8 cellular contexts compared by ENCODE assay signal in genomic region chr19:14118165-14119051, GRCh38. TPM values are rescaled to one million over a fixed set of nuclear protein-coding genes. Genes with fewer than 3 reads are reported as not detected.
DNase-seq lines count a peak whose midpoint lies in the region; ATAC-seq and TF ChIP-seq lines count a peak whose summit lies in the region.

No MANE protein-coding gene starts in this region.

- DNase-seq in CD8-positive, alpha-beta T cell, result peak in 5 of 7 experiments; percentile 19 to 78 (median 49)
- DNase-seq in MV-4-11 (lab: John Stamatoyannopoulos, UW) (peak; percentile 98), WERI-Rb-1 (peak; percentile 72), lower leg skin (ENCODE audit: low spot score in 2 of 2) (peak; percentile 89 to 98), GM13977 (ENCODE audit: low spot score) (no peak)
- peak; percentile 52 for DNase-seq in stimulated activated CD8-positive, alpha-beta memory T cell treated with anti-CD3 and anti-CD28 coated beads, Interleukin-4, amount 100 ng/mL, for 48 hours

- TF ChIP-seq CTCF in CD8-positive, alpha-beta T cell (IDR thresholded peaks at IDR 0.05), result no peak
- TF ChIP-seq CTCF in WERI-Rb-1 (IDR thresholded peaks at IDR 0.05; ENCODE audit: low read depth, low read length), result no peak
- no peak for TF ChIP-seq CTCF in lower leg skin (IDR thresholded peaks at IDR 0.05)
- TF ChIP-seq CTCF in GM13977 (IDR thresholded peaks at IDR 0.05; ENCODE audit: extremely low read depth, insufficient read depth, missing control alignments), result no peak

- H3K27me3 ChIP-seq in CD8-positive, alpha-beta T cell (ENCODE audit: insufficient read depth, low read length), result no peaks in the 10 kb centered on the region
- H3K27me3 ChIP-seq in WERI-Rb-1 (ENCODE audit: insufficient read depth, low read depth, severe bottlenecking) (no peaks in the 10 kb centered on the region), duodenal mucosa (ENCODE audit: control insufficient read depth in 1 of 2, insufficient read depth in 2 of 2, low read length in 2 of 2) (no peaks in the 10 kb centered on the region)

- peak in 1 of 2 donors; percentile 4 for TF ChIP-seq POLR2A in lower leg skin (IDR thresholded peaks at IDR 0.05)

- WGBS in lower leg skin, 2 donors, result 1 to 4% methylated on average over 17 to 22 of the region's 61 CpGs

- H3K36me3 ChIP-seq in CD8-positive, alpha-beta T cell (ENCODE audit: insufficient read depth, low read length), result no peaks in the 10 kb centered on the region
- peaks cover 22% of the 10 kb centered on the region for H3K36me3 ChIP-seq in WERI-Rb-1
- H3K36me3 ChIP-seq in duodenal mucosa (ENCODE audit: control insufficient read depth in 1 of 2, insufficient read depth in 2 of 2, low read length in 2 of 2), result no peaks in the 10 kb centered on the region

- H3K27me3 Mint-ChIP-seq in CD8-positive, alpha-beta T cell (ENCODE audit: low read depth), result no peaks in the 10 kb centered on the region

- peaks cover 38% of the 10 kb centered on the region for H3K4me1 Mint-ChIP-seq in CD8-positive, alpha-beta T cell (ENCODE audit: low read depth)

- H3K4me3 Mint-ChIP-seq in CD8-positive, alpha-beta T cell, result peak overlapping the region; percentile 93

- POLR2A ChIA-PET in CD8-positive, alpha-beta T cell (lab: Charles Lee), result interaction anchor here (0.5 to 1.3 kb wide), 5 partner anchors 13 to 36 kb away, joined by 3 to 13 read pairs (median 3); partner anchors contain the start of gene ASF1B

- peak overlapping the region; percentile 75 to 90 for H3K9ac ChIP-seq in duodenal mucosa (ENCODE audit: low read depth in 1 of 2, low read length in 2 of 2)

- ATAC-seq in CD8-positive, alpha-beta T cell, result peak; percentile 16
- peak; percentile 6 for ATAC-seq in GM21526 (IDR thresholded peaks at IDR 0.05; ENCODE audit: low FRiP score, unreplicated experiment)

- H3K4me3 ChIP-seq in CD8-positive, alpha-beta T cell (ENCODE audit: low read depth, low read length), result peak overlapping the region; percentile 67
- H3K4me3 ChIP-seq in WERI-Rb-1 (ENCODE audit: low read depth, low read length) (peak overlapping the region; percentile 52), duodenal mucosa (ENCODE audit: low read depth in 1 of 2, low read length in 2 of 2) (peak overlapping the region; percentile 74 to 78), lower leg skin (ENCODE audit: low read depth, poor library complexity, severe bottlenecking) (peak overlapping the region; percentile 36)

- in situ Hi-C loops in GM13977 (cut with MboI; ENCODE audit: low pct_unique_long_range_greater_than_20kb, low sequenced_read_pairs, unreplicated experiment), result no loop called here

- H3K4me1 ChIP-seq in CD8-positive, alpha-beta T cell (ENCODE audit: insufficient read depth, low read length), result peaks cover 36% of the 10 kb centered on the region
- peaks cover 34 to 37% of the 10 kb centered on the region in 2 donors for H3K4me1 ChIP-seq in duodenal mucosa (ENCODE audit: control insufficient read depth in 1 of 2, insufficient read depth in 2 of 2, low read length in 2 of 2)

- intact Hi-C loops in CD8-positive, alpha-beta T cell (cut with DNase I, micrococcal nuclease), result loop anchor here in 1 of 2 experiments (1.0 to 5.0 kb wide), 2 partner anchors 238 to 371 kb away; a partner anchor contains a TSS
- intact Hi-C loops in lower leg skin (cut with DNase I; ENCODE audit: low total_unique reads), result no loop called here

- peaks cover 8% of the 10 kb centered on the region for H3K36me3 Mint-ChIP-seq in CD8-positive, alpha-beta T cell

- no peaks in the 10 kb centered on the region for H3K9me3 Mint-ChIP-seq in CD8-positive, alpha-beta T cell

- CTCF ChIA-PET in CD8-positive, alpha-beta T cell (lab: Charles Lee), result interaction anchor here (0.6 to 2.6 kb wide), 3 partner anchors 18 to 223 kb away, joined by 3 to 11 read pairs (median 3); partner anchors contain the start of gene ASF1B

- H3K27ac Mint-ChIP-seq in CD8-positive, alpha-beta T cell, result peak overlapping the region; percentile 99

- H3K27ac ChIP-seq in CD8-positive, alpha-beta T cell (ENCODE audit: low read depth, low read length), result peak overlapping the region; percentile 52
- H3K27ac ChIP-seq in WERI-Rb-1 (peak overlapping the region; percentile 95), duodenal mucosa (ENCODE audit: low read depth, low read length) (peak overlapping the region; percentile 97)

- H3K9me3 ChIP-seq in CD8-positive, alpha-beta T cell (ENCODE audit: low read length), result no peaks in the 10 kb centered on the region
- H3K9me3 ChIP-seq in WERI-Rb-1 (ENCODE audit: severe bottlenecking), result no peaks in the 10 kb centered on the region
- no peaks in the 10 kb centered on the region for H3K9me3 ChIP-seq in duodenal mucosa (ENCODE audit: control insufficient read depth in 1 of 2, low read length in 2 of 2)

RNA-seq across cellular contexts. Expression of gene PRKACA, which starts 0.8 kb away (rescaled TPM):
- 10 to 100 TPM; 37.0 to 40.8 TPM for total RNA-seq in CD8-positive, alpha-beta T cell
- 10 to 100 TPM; 45.9 to 53.7 (median 49.2) TPM for total RNA-seq in lower leg skin

RNA-seq across cellular contexts. Expression of gene ASF1B, which starts 18.0 kb away (rescaled TPM):
- 1 to 10 TPM in 1 of 2 experiments, under 1 TPM in 1; 0.60 to 1.6 TPM for total RNA-seq in CD8-positive, alpha-beta T cell
- total RNA-seq in lower leg skin, result 1 to 10 TPM in 3 of 4 donors, not detected in 1; 1.6 to 3.2 (median 2.3) TPM

RNA-seq across cellular contexts. Expression of gene SAMD1, which starts 27.9 kb away (rescaled TPM):
- 10 to 100 TPM; 35.2 to 37.5 TPM for total RNA-seq in CD8-positive, alpha-beta T cell
- total RNA-seq in lower leg skin, result 10 to 100 TPM; 23.2 to 61.1 (median 33.2) TPM

RNA-seq across cellular contexts. Expression of gene C19orf67, which starts 32.8 kb away (rescaled TPM):
- total RNA-seq in CD8-positive, alpha-beta T cell, result not detected
- total RNA-seq in lower leg skin, result not detected

RNA-seq across cellular contexts. Expression of gene MISP3, which starts 45.8 kb away (rescaled TPM):
- under 1 TPM; 0.25 to 0.41 TPM for total RNA-seq in CD8-positive, alpha-beta T cell
- 10 to 100 TPM in 3 of 4 donors, 1 to 10 TPM in 1; 9.1 to 26.2 (median 17.2) TPM for total RNA-seq in lower leg skin
